Comparison of ENCODE assay signal across 17 cellular contexts in genomic region chr1:111729271-111729921, GRCh38. TPM values are rescaled to one million over a fixed set of nuclear protein-coding genes. Genes with fewer than 3 reads are reported as not detected.
DNase-seq lines count a peak whose midpoint lies in the region; ATAC-seq and TF ChIP-seq lines count a peak whose summit lies in the region.
"Had no signal": no experiment of that assay in that cellular context is flagged by ENCODE, and none has a peak within 500 bp of the region (broad histone marks: within the 10 kb centered on the region; RNA-seq: fewer than 3 reads in every experiment).

No MANE protein-coding gene starts in this region.

- ATAC-seq in GM21529 (IDR thresholded peaks at IDR 0.05; ENCODE audit: unreplicated experiment) = no peak
- ATAC-seq: CD8-positive, alpha-beta T cell had no signal

- peaks cover 0 to 63% (median 35%) of the 10 kb centered on the region in 4 donors for H3K4me1 ChIP-seq in tibial nerve

- H3K27ac Mint-ChIP-seq in endothelial cell (ENCODE audit: unreplicated experiment) = peak overlapping the region; percentile 36
- H3K27ac Mint-ChIP-seq: CD8-positive, alpha-beta T cell; T-helper 2 cell treated with Interferon-gamma antibody and Interleukin-4, amounts not matched to agents 5 μg/mL and 100 μg/mL, for 36 hours had no signal

- H3K27ac ChIP-seq in tibial nerve = peak overlapping the region in 3 of 4 donors; percentile 12 to 85 (median 77)

- H3K36me3 ChIP-seq in tibial nerve = peaks cover 0 to 15% (median 0%) of the 10 kb centered on the region in 3 donors

- no peaks in the 10 kb centered on the region for H3K9me3 ChIP-seq in tibial nerve

- peaks cover 22% of the 10 kb centered on the region for H3K36me3 Mint-ChIP-seq in endothelial cell (ENCODE audit: low read depth, unreplicated experiment)
- H3K36me3 Mint-ChIP-seq: CD8-positive, alpha-beta T cell had no signal

- H3K27me3 Mint-ChIP-seq in endothelial cell (ENCODE audit: unreplicated experiment) = peaks cover 14% of the 10 kb centered on the region

- DNase-seq in activated effector memory CD4-positive, alpha-beta T cell treated with anti-CD3 and anti-CD28 coated beads, Interleukin-2, amount 50 U/mL, for 16 hours = peak; percentile 46
- no peak for DNase-seq in activated effector memory CD4-positive, alpha-beta T cell treated with Interleukin-2 at 50 U/mL for 16 hours
- no peak for DNase-seq in endothelial cell (ENCODE audit: low spot score)
- peak; percentile 9 for DNase-seq in midbrain (lab: John Stamatoyannopoulos, UW)
- DNase-seq in tibial nerve (ENCODE audit: low spot score in 2 of 2) = no peak
- no peak for DNase-seq in germinal center (ENCODE audit: low spot score)
- no peak for DNase-seq in 8988T
- DNase-seq: activated CD4-positive, alpha-beta T cell treated with anti-CD3 and anti-CD28 coated beads for 1 hour; activated T-cell treated with anti-CD3 and anti-CD28 coated beads, Interleukin-2, amount 50 U/mL, for 1 hour; central memory CD4-positive, alpha-beta T cell; HCEC 1CT; KG1; RPMI8226; stimulated activated CD4-positive, alpha-beta T cell treated with anti-CD3 and anti-CD28 coated beads, Interleukin-1b, Interleukin-23, amount 100 ng/mL, for 48 hours had no signal

- no peak overlapping the region for H3K4me3 Mint-ChIP-seq in endothelial cell (ENCODE audit: unreplicated experiment)
- H3K4me3 Mint-ChIP-seq: CD8-positive, alpha-beta T cell; T-helper 2 cell treated with Interferon-gamma antibody and Interleukin-4, amounts not matched to agents 5 μg/mL and 100 μg/mL, for 36 hours had no signal

- no peak for TF ChIP-seq EP300 in tibial nerve (IDR thresholded peaks at IDR 0.05)

- TF ChIP-seq POLR2A in tibial nerve (IDR thresholded peaks at IDR 0.05) = no peak

- peaks cover 26% of the 10 kb centered on the region for H3K4me1 Mint-ChIP-seq in endothelial cell (ENCODE audit: unreplicated experiment)

- no peak overlapping the region for H3K4me3 ChIP-seq in tibial nerve

- no peaks in the 10 kb centered on the region for H3K9me3 Mint-ChIP-seq in endothelial cell (ENCODE audit: unreplicated experiment)
- H3K9me3 Mint-ChIP-seq: CD8-positive, alpha-beta T cell; T-helper 2 cell treated with Interferon-gamma antibody and Interleukin-4, amounts not matched to agents 5 μg/mL and 100 μg/mL, for 36 hours had no signal

- no peaks in the 10 kb centered on the region for H3K27me3 ChIP-seq in tibial nerve

- 55 to 83% methylated on average over 4 to 8 of the region's 8 CpGs for WGBS in tibial nerve, 2 donors

- no peak for TF ChIP-seq CTCF in endothelial cell (IDR thresholded peaks at IDR 0.05; ENCODE audit: unreplicated experiment)
- no peak for TF ChIP-seq CTCF in tibial nerve (IDR thresholded peaks at IDR 0.05)

RNA-seq across cellular contexts. Expression of gene INKA2, which starts 9.8 kb away (rescaled TPM):
- 5.6 TPM for total RNA-seq in endothelial cell (ENCODE audit: unreplicated experiment)
- 10 to 100 TPM in 1 of 4 donors, 1 to 10 TPM in 3; 6.3 to 11.8 (median 7.9) TPM for total RNA-seq in tibial nerve

RNA-seq across cellular contexts. Expression of gene DDX20, which starts 26.3 kb away (rescaled TPM):
- total RNA-seq in endothelial cell (ENCODE audit: unreplicated experiment) = 18.8 TPM
- total RNA-seq in tibial nerve = 10 to 100 TPM; 30.8 to 40.5 (median 35.5) TPM

Comparison
In these comparisons a context has a peak if more than half of its experiments do, and no peak if none do; other contexts are left out.
1. DNase-seq: peak in activated effector memory CD4-positive, alpha-beta T cell treated with anti-CD3 and anti-CD28 coated beads, Interleukin-2, amount 50 U/mL, for 16 hours (single experiment) and midbrain (single experiment); none in activated effector memory CD4-positive, alpha-beta T cell treated with Interleukin-2 at 50 U/mL for 16 hours (single experiment), endothelial cell (single experiment), tibial nerve (0 of 2), germinal center (single experiment) and 8988T (single experiment).